11 cellular contexts compared by ENCODE assay signal in genomic region chr17:43381621-43382020, GRCh38.
"Had no signal": no experiment of that assay in that cellular context is flagged by ENCODE, and none has a peak within 500 bp of the region (broad histone marks: within the 10 kb centered on the region; RNA-seq: fewer than 3 reads in every experiment).

No MANE protein-coding gene starts in this region.

- H2AFZ ChIP-seq: GM23248, GM23338 had no signal

- FAIRE-seq: H1, H54 had no signal

- H3K9ac ChIP-seq: GM23248 had no signal

- H3K4me2 ChIP-seq: GM23338 had no signal

- DNase-seq: GM23248, GOT3, H7, H9, HCEC 1CT, HFFc6 had no signal

- H3K36me3 ChIP-seq: HAP-1 had no signal

- ATAC-seq: GM23338, HCT116 had no signal

- H3K4me3 ChIP-seq: GM23248, GM23338, HAP-1 had no signal

- H3K27ac ChIP-seq: GM23248 had no signal
